ENCODE assay signal across 26 cellular contexts in the genomic region with DNA sequence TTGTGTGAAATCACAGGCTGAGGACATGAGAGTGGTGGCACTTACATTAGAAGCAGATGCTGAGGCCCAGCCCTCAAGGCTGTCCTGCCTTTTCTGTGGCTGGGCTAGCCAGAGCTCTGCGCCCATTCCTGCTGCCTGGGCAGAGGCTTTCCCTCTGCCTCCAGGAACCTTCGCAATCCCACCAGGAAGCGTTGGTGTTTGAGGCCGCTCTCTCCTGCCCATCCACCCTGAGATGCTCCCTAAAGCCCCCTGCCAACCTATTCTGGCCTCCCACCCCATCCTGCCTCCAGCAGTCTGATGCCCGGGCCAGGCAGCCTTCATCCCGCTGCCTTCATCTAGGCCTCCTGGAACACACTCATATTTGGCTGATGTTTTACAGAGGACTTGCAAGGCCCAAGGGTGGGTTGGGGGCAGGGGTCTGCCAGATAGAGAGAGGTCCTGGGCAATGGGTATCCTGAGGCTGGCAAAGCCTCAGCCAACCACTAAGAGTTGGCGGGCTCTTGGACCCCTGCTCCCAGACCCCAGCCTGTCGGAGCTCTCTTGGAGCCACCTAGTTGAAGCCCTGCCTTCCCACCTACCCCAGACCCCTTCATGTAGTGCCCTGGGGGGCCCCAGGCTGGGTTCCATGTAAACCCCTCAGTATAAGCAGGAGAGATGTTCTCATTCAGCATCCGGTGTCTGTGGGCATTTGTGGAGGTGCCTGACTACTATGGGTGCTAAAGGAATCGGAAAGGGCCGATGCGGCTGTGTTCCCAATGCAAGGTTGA. TPM values are rescaled to one million over a fixed set of nuclear protein-coding genes. Genes with fewer than 3 reads are reported as not detected.
"Had no signal": no experiment of that assay in that cellular context is flagged by ENCODE, and none has a peak within 500 bp of the region (broad histone marks: within the 10 kb centered on the region; RNA-seq: fewer than 3 reads in every experiment).

No MANE protein-coding gene starts in this region.

- ATAC-seq: left lung, psoas muscle had no signal

- H3K27ac Mint-ChIP-seq: endodermal cell, nephron had no signal

- H3K4me3 ChIP-seq: coronary artery, heart left ventricle, left lung, psoas muscle, sigmoid colon, skin epidermis, stomach, thoracic aorta had no signal

- H3K9me3 Mint-ChIP-seq: endodermal cell, naive B cell, nephron had no signal

- H3K4me1 ChIP-seq: left lung, sigmoid colon, stomach had no signal

- DNase-seq: cerebellar nuclear complex; effector CD4-positive, alpha-beta T cell; endodermal cell; erythroblast; foreskin melanocyte; hypothalamus; mesendoderm; naive B cell; sigmoid colon; stimulated activated CD4-positive, alpha-beta T cell treated with anti-CD3 and anti-CD28 coated beads, Interleukin-12 subunit alpha, Interleukin-12 subunit beta, amount 100 ng/mL, for 4 hours; stimulated activated naive CD4-positive, alpha-beta T cell; stomach; substantia nigra; trophoblast cell had no signal

- H3K9me3 ChIP-seq: heart left ventricle, left lung, psoas muscle, sigmoid colon, stomach, thoracic aorta had no signal

- H3K27me3 ChIP-seq: heart left ventricle, sigmoid colon, stomach had no signal

- H3K4me1 Mint-ChIP-seq: naive B cell, nephron had no signal

- H3K36me3 Mint-ChIP-seq: naive B cell had no signal

- H3K36me3 ChIP-seq: left lung, stomach had no signal

- H3K4me3 Mint-ChIP-seq: endodermal cell, naive B cell, nephron had no signal

- H3K27ac ChIP-seq: left lung, psoas muscle, skin epidermis, stomach had no signal

RNA-seq across cellular contexts. Expression of gene LDB3, which starts 32.7 kb away (rescaled TPM):
- total RNA-seq: dermis microvascular lymphatic vessel endothelial cell, endothelial cell of umbilical vein, glomerular endothelial cell, lung microvascular endothelial cell had no signal

RNA-seq across cellular contexts. Expression of gene OPN4, which starts 46.7 kb away (rescaled TPM):
- total RNA-seq: dermis microvascular lymphatic vessel endothelial cell, endodermal cell, endothelial cell of umbilical vein, glomerular endothelial cell, left lung, lung microvascular endothelial cell, sigmoid colon, stomach, thoracic aorta, urinary bladder had no signal

RNA-seq across cellular contexts. Expression of gene BMPR1A, which starts 55.4 kb away (rescaled TPM):
- total RNA-seq: endothelial cell of umbilical vein had no signal
